ENCODE assay signal across 1 cellular context in the genomic region with DNA sequence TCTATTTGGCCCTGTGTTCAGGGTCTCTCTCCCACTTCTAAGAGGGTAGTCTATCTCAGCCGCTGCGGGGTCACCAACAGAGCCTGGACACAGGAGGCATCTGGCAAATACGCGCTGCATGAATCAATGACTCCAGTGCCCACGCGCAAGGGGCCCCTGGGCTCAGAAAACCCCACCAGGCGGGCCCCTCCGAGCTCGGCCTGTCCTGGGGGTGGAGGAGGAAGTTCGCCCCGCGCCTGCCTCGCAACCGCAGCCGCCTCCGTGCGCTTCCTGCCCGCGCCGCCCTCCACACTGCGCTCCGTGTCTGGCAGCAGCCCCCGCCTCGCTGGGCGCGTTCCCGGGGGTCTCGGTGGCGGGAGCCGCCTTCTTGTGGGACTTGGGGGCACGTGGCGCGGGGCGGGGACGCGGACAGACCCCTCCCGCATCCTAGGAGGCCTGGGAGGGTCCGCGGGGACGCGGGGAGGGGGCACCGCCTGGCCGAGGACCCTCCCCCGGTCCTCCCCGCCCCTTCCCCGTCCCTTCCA.
TF ChIP-seq lines count a peak whose summit lies in the region.

No MANE protein-coding gene starts in this region.

TF ChIP-seq in IMR-90, 13 proteins besides CTCF, POLR2A, EP300 and RAD21:
- no peak for TF ChIP-seq CEBPB (IDR thresholded peaks at IDR 0.05; ENCODE audit: low read depth, low read length)
- TF ChIP-seq MAZ (IDR thresholded peaks at IDR 0.05; ENCODE audit: borderline replicate concordance, low read depth, low read length): no peak
- no peak for TF ChIP-seq SMC3 (IDR thresholded peaks at IDR 0.05; ENCODE audit: low read depth, low read length)
- no peak for TF ChIP-seq CHD1 (IDR thresholded peaks at IDR 0.05; ENCODE audit: low read depth, low read length)
- TF ChIP-seq NFE2L2 (IDR thresholded peaks at IDR 0.05; ENCODE audit: low read depth, low read length): no peak
- TF ChIP-seq RFX5 (IDR thresholded peaks at IDR 0.05; ENCODE audit: low read depth, low read length): no peak
